8 cellular contexts compared by ENCODE assay signal in genomic region chr1:110136911-110137310, GRCh38.
A peak's percentile ranks its signal among the peaks of the same experiment; 100 is the strongest.
DNase-seq lines count a peak whose midpoint lies in the region; ATAC-seq lines count a peak whose summit lies in the region.

No MANE protein-coding gene starts in this region.

- peaks cover under 1% of the 10 kb centered on the region for H3K27me3 ChIP-seq in neuron (ENCODE audit: insufficient read depth, low read length)

- peak overlapping the region; percentile 73 for H2AFZ ChIP-seq in neuron (ENCODE audit: low read depth, low read length)

- peak; percentile 17 for DNase-seq in HK-2 (ENCODE audit: unreplicated experiment)
- DNase-seq in NCI-H2171 (lab: John Stamatoyannopoulos, UW): peak; percentile 91
- DNase-seq in anterior cingulate cortex (lab: John Stamatoyannopoulos, UW): peak in 53 of 58 donors; percentile 19 to 91 (median 69)
- DNase-seq in foreskin melanocyte: no peak

- peaks cover 18% of the 10 kb centered on the region for H3K4me1 ChIP-seq in neuron (ENCODE audit: insufficient read depth, low read length)

- H3K36me3 ChIP-seq in neuron (ENCODE audit: insufficient read depth, low read length): no peaks in the 10 kb centered on the region

- peak overlapping the region; percentile 12 for H3K4me3 ChIP-seq in neuron (ENCODE audit: low read length)

- ATAC-seq in HG03354 (IDR thresholded peaks at IDR 0.05; ENCODE audit: poor library complexity, severe bottlenecking, unreplicated experiment): no peak
- no peak for ATAC-seq in GM18873 (IDR thresholded peaks at IDR 0.05; ENCODE audit: low FRiP score, unreplicated experiment)
- no peak for ATAC-seq in GM18511 (IDR thresholded peaks at IDR 0.05; ENCODE audit: unreplicated experiment)

- H3K9me3 ChIP-seq in neuron (ENCODE audit: low read length): no peaks in the 10 kb centered on the region
